ENCODE assay signal across 8 cellular contexts in the genomic region with DNA sequence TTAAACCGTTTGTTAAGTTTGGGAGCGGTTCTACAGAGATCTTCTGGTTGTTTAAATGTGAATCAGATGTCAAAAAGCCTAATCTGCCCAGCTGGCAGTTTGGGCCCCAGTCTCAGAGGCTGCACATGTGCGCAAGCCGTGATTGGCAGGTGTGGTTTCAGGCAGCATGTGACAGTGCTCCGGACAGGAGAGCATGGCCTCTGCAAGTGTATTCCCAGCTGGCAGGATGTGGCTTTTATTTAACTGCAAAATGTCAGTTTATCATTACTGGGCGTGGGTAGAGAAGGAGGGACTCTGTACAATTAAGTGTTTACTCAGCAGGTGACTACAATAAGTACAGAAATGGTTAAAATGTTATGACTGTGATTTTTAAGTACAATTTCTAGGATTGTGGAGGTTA.
DNase-seq lines count a peak whose midpoint lies in the region; ATAC-seq, FAIRE-seq and TF ChIP-seq lines count a peak whose summit lies in the region.

No MANE protein-coding gene starts in this region.

- POLR2A ChIA-PET in GM12878 (lab: Charles Lee): interaction anchor here (0.6 kb wide), 1 partner anchor 651 kb away, joined by 3 read pairs; no protein-coding TSS in a partner anchor

- TF ChIP-seq RAD21 in GM12878 (IDR thresholded peaks at IDR 0.05; ENCODE audit: insufficient read depth, low read depth, low read length): no peak

- H3K4me3 ChIP-seq in GM12878: no peak overlapping the region
- H3K4me3 ChIP-seq in gastrocnemius medialis: no peak overlapping the region

- peaks cover 0 to 2% of the 10 kb centered on the region in 2 experiments; a peak in 1 of 4 replicates for H3K27me3 ChIP-seq in GM12878 (replicated peaks in 1 of 2; ENCODE audit: control insufficient read depth in 2 of 2, insufficient read depth in 2 of 2, low read length in 1 of 2)
- H3K27me3 ChIP-seq in gastrocnemius medialis: no peaks in the 10 kb centered on the region

- TF ChIP-seq POLR2A in GM12878 (IDR thresholded peaks at IDR 0.05; ENCODE audit: low read depth, low read length) (no peak), gastrocnemius medialis (IDR thresholded peaks at IDR 0.05) (no peak)

- no peak overlapping the region for H3K9ac ChIP-seq in GM12878 (ENCODE audit: control insufficient read depth, insufficient read depth, low read length)

- SMC1A ChIA-PET in GM12878 (lab: Charles Lee; ENCODE audit: uncharacterized antibody, unreplicated experiment): no interaction called here

- FAIRE-seq in GM12878 (lab: Jason Lieb, UNC): peak; percentile 49

- 28% methylated on average over 6 of the region's 6 CpGs for WGBS in GM12878 (ENCODE audit: insufficient coverage, insufficient replicate concordance, low lambda C conversion rate, missing lambda C conversion rate)

- peak overlapping the region; percentile 41; the same call in 1 of the 2 replicates for H3K4me2 ChIP-seq in GM12878 (ENCODE audit: control insufficient read depth, insufficient read depth)

- H3K36me3 ChIP-seq in GM12878 (ENCODE audit: control insufficient read depth in 2 of 2, insufficient read depth in 2 of 2, low read length in 1 of 2) (no peaks in the 10 kb centered on the region), gastrocnemius medialis (no peaks in the 10 kb centered on the region)

- no peak overlapping the region for H3K27ac ChIP-seq in GM12878 (ENCODE audit: control insufficient read depth, insufficient read depth)
- H3K27ac ChIP-seq in gastrocnemius medialis: peak overlapping the region in 3 of 4 donors; percentile 19 to 41 (median 39)

- no TSS peak for BruUV-seq in GM12878 (replicated peaks; lab: Mats Ljungman, UMichigan)

- in situ Hi-C loops in GM12878 (cut with MboI) (no loop called here), gastrocnemius medialis (cut with MboI; ENCODE audit: low sequenced_read_pairs in 4 of 4) (no loop called here)

- DNase-seq in stimulated activated CD4-positive, alpha-beta T cell treated with anti-CD3 and anti-CD28 coated beads, Interleukin-15, amount 100 ng/mL, for 24 hours: peak; percentile 41
- DNase-seq in stimulated activated CD4-positive, alpha-beta T cell treated with anti-CD3 and anti-CD28 coated beads, Interleukin-4, amount 100 ng/mL, for 4 hours: no peak
- DNase-seq in NCI-H2107 treated with DMSO at 0.1 percent for 48 hours (lab: John Stamatoyannopoulos, UW; ENCODE audit: unreplicated experiment): peak; percentile 67
- DNase-seq in GM12878 (ENCODE audit: low read depth, low spot score): peak; percentile 30
- peak in 1 of 2 donors; percentile 30 for DNase-seq in gastrocnemius medialis
- DNase-seq in left lobe of liver (ENCODE audit: low spot score): no peak
- DNase-seq in SKM-1 treated with dmso at 0.1 percent for 144 hours (lab: John Stamatoyannopoulos, UW; ENCODE audit: unreplicated experiment): no peak

- no peak overlapping the region; the same call in 1 of the 2 replicates for H2AFZ ChIP-seq in GM12878 (ENCODE audit: control insufficient read depth, low read depth, low read length)

- 0 out of 4 replicates have a peak, but pooled peaks of 1 of the 2 experiments have one; percentile 44 for TF ChIP-seq EP300 in GM12878 (IDR thresholded peaks at IDR 0.05; ENCODE audit: borderline replicate concordance in 1 of 2, control insufficient read depth in 1 of 2, low read depth in 2 of 2, low read length in 2 of 2)

- RAD21 ChIA-PET in GM12878 (lab: Charles Lee; ENCODE audit: unreplicated experiment): no interaction called here

- H3K4me1 ChIP-seq in GM12878 (ENCODE audit: control insufficient read depth, insufficient read depth, low read length) (peaks cover 19% of the 10 kb centered on the region; the same call in 1 of the 2 replicates), gastrocnemius medialis (peaks cover 9 to 24% of the 10 kb centered on the region in 2 donors)

- ATAC-seq in HG02763 (IDR thresholded peaks at IDR 0.05; ENCODE audit: unreplicated experiment) (peak; percentile 76), GM12878 (peak; percentile 59), gastrocnemius medialis (peak; percentile 43 to 58), left lobe of liver (no peak)

- intact Hi-C loops in GM12878 (cut with micrococcal nuclease; ENCODE audit: unreplicated experiment) (no loop called here), gastrocnemius medialis (cut with DNase I; ENCODE audit: low total_unique reads) (loop anchor here (5.0 kb wide), 1 partner anchor 78 kb away; a partner anchor contains a TSS)

- no peaks in the 10 kb centered on the region for H3K79me2 ChIP-seq in GM12878 (ENCODE audit: control insufficient read depth, insufficient read depth, low read length)

- H3K9me3 ChIP-seq in GM12878 (replicated peaks; ENCODE audit: control insufficient read depth, insufficient read depth, low read length): no peaks in the 10 kb centered on the region
- H3K9me3 ChIP-seq in gastrocnemius medialis: no peaks in the 10 kb centered on the region

- CTCF ChIA-PET in GM12878 (lab: Yijun Ruan, JAX): interaction anchor here (0.7 kb wide), 1 partner anchor 38 kb away, joined by 3 read pairs; no protein-coding TSS in a partner anchor

- no peaks in the 10 kb centered on the region for H4K20me1 ChIP-seq in GM12878 (ENCODE audit: control insufficient read depth, insufficient read depth)

- TF ChIP-seq CTCF in GM12878 (IDR thresholded peaks at IDR 0.05 in 2 of 3, conservative IDR thresholded peaks at IDR 0.05 in 1 of 3; ENCODE audit: control insufficient read depth in 2 of 3, extremely low read depth in 1 of 3, insufficient read depth in 1 of 3, low read depth in 3 of 3, low read length in 3 of 3) (no peak), gastrocnemius medialis (IDR thresholded peaks at IDR 0.05 in 4 of 5, conservative IDR thresholded peaks at IDR 0.05 in 1 of 5) (no peak)

TF ChIP-seq in GM12878, 131 proteins besides CTCF, POLR2A, EP300 and RAD21 (continues in another document):
- no peak for TF ChIP-seq NBN (IDR thresholded peaks at IDR 0.05)
- TF ChIP-seq, protein P1, sequence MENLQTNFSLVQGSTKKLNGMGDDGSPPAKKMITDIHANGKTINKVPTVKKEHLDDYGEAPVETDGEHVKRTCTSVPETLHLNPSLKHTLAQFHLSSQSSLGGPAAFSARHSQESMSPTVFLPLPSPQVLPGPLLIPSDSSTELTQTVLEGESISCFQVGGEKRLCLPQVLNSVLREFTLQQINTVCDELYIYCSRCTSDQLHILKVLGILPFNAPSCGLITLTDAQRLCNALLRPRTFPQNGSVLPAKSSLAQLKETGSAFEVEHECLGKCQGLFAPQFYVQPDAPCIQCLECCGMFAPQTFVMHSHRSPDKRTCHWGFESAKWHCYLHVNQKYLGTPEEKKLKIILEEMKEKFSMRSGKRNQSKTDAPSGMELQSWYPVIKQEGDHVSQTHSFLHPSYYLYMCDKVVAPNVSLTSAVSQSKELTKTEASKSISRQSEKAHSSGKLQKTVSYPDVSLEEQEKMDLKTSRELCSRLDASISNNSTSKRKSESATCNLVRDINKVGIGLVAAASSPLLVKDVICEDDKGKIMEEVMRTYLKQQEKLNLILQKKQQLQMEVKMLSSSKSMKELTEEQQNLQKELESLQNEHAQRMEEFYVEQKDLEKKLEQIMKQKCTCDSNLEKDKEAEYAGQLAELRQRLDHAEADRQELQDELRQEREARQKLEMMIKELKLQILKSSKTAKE (IDR thresholded peaks at IDR 0.05; ENCODE audit: low read depth, poor library complexity, severe bottlenecking): peak; percentile 25
- TF ChIP-seq EED (IDR thresholded peaks at IDR 0.05; ENCODE audit: low read depth): no peak
- TF ChIP-seq POLR2AphosphoS5 (IDR thresholded peaks at IDR 0.05; ENCODE audit: low read length): no peak
- no peak for TF ChIP-seq CEBPB (IDR thresholded peaks at IDR 0.05; ENCODE audit: borderline replicate concordance in 1 of 2, low read depth in 2 of 2, low read length in 2 of 2)
- TF ChIP-seq, protein P2, sequence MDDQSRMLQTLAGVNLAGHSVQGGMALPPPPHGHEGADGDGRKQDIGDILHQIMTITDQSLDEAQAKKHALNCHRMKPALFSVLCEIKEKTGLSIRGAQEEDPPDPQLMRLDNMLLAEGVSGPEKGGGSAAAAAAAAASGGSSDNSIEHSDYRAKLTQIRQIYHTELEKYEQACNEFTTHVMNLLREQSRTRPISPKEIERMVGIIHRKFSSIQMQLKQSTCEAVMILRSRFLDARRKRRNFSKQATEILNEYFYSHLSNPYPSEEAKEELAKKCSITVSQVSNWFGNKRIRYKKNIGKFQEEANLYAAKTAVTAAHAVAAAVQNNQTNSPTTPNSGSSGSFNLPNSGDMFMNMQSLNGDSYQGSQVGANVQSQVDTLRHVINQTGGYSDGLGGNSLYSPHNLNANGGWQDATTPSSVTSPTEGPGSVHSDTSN (IDR thresholded peaks at IDR 0.05; ENCODE audit: insufficient replicate concordance, low read depth, low read length): peak; percentile 83
- TF ChIP-seq, protein P3, sequence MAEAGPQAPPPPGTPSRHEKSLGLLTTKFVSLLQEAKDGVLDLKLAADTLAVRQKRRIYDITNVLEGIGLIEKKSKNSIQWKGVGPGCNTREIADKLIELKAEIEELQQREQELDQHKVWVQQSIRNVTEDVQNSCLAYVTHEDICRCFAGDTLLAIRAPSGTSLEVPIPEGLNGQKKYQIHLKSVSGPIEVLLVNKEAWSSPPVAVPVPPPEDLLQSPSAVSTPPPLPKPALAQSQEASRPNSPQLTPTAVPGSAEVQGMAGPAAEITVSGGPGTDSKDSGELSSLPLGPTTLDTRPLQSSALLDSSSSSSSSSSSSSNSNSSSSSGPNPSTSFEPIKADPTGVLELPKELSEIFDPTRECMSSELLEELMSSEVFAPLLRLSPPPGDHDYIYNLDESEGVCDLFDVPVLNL (IDR thresholded peaks at IDR 0.05; ENCODE audit: low read depth, low read length): no peak
- TF ChIP-seq SMC3 (IDR thresholded peaks at IDR 0.05; ENCODE audit: borderline replicate concordance, low read length): no peak
- TF ChIP-seq RUNX3 (IDR thresholded peaks at IDR 0.05; ENCODE audit: low read length): peak; percentile 88
- TF ChIP-seq MTA2 (IDR thresholded peaks at IDR 0.05; ENCODE audit: low read depth): peak; percentile 57; the same call in 1 of the 2 replicates
- TF ChIP-seq MYB (IDR thresholded peaks at IDR 0.05; ENCODE audit: borderline replicate concordance, low read depth, low read length): peak; percentile 68; the same call in 1 of the 2 replicates
- no peak for TF ChIP-seq YY1 (IDR thresholded peaks at IDR 0.05; ENCODE audit: low read depth, low read length)
- no peak for TF ChIP-seq ZNF274 (IDR thresholded peaks at IDR 0.05; ENCODE audit: insufficient read depth, insufficient read length)
- TF ChIP-seq TCF3 (IDR thresholded peaks at IDR 0.05; ENCODE audit: borderline replicate concordance, insufficient read depth, low read depth, low read length): peak; percentile 44; the same call in 1 of the 2 replicates
- TF ChIP-seq RAD51 (IDR thresholded peaks at IDR 0.05): peak; percentile 84
- no peak for TF ChIP-seq MTA3 (IDR thresholded peaks at IDR 0.05; ENCODE audit: borderline replicate concordance, low read length)
- TF ChIP-seq ETV6 (conservative IDR thresholded peaks at IDR 0.05 in 1 of 2, IDR thresholded peaks at IDR 0.05 in 1 of 2; ENCODE audit: borderline replicate concordance in 1 of 2, low read depth in 1 of 2): no peak

Comparison
In these comparisons a context has a peak if more than half of its experiments do, and no peak if none do; other contexts are left out.
1. DNase-seq: peak in stimulated activated CD4-positive, alpha-beta T cell treated with anti-CD3 and anti-CD28 coated beads, Interleukin-15, amount 100 ng/mL, for 24 hours (single experiment), NCI-H2107 treated with DMSO at 0.1 percent for 48 hours (single experiment) and GM12878 (single experiment); none in stimulated activated CD4-positive, alpha-beta T cell treated with anti-CD3 and anti-CD28 coated beads, Interleukin-4, amount 100 ng/mL, for 4 hours (0 of 2), left lobe of liver (single experiment) and SKM-1 treated with dmso at 0.1 percent for 144 hours (single experiment).